In genomic region chr6:1593958-1594314, GRCh38 we compare ENCODE assay signal across 1 cellular context.
A peak's percentile ranks its signal among the peaks of the same experiment; 100 is the strongest.
TF ChIP-seq lines count a peak whose summit lies in the region.

No MANE protein-coding gene starts in this region.

TF ChIP-seq in HepG2, 621 proteins besides CTCF, POLR2A, EP300 and RAD21:
- TF ChIP-seq KDM6A (CRISPR knock-in tag; IDR thresholded peaks at IDR 0.05; ENCODE audit: low read depth) (no peak), CERS6 (CRISPR knock-in tag; IDR thresholded peaks at IDR 0.05) (no peak), EZH2 (conservative IDR thresholded peaks at IDR 0.05; ENCODE audit: low read depth, low read length) (peak; percentile 61; the same call in 1 of the 2 replicates), CBX5 (CRISPR knock-in tag; IDR thresholded peaks at IDR 0.05; ENCODE audit: borderline replicate concordance) (no peak), ZFYVE20 (CRISPR knock-in tag; IDR thresholded peaks at IDR 0.05; ENCODE audit: borderline replicate concordance, low read depth) (no peak), THAP11 (CRISPR knock-in tag; IDR thresholded peaks at IDR 0.05) (no peak), ZNF800 (CRISPR knock-in tag; IDR thresholded peaks at IDR 0.05) (0 out of 2 replicates have a peak, but pooled peaks have one; percentile 49)
